Comparison of ENCODE assay signal across 8 cellular contexts in genomic region chrX:47217121-47217851, GRCh38. TPM values are rescaled to one million over a fixed set of nuclear protein-coding genes. Genes with fewer than 3 reads are reported as not detected.
DNase-seq lines count a peak whose midpoint lies in the region; ATAC-seq and TF ChIP-seq lines count a peak whose summit lies in the region.

No MANE protein-coding gene starts in this region.

- peaks cover 21 to 39% of the 10 kb centered on the region in 2 experiments for H3K36me3 ChIP-seq in SK-N-SH (replicated peaks in 1 of 2; ENCODE audit: control insufficient read depth in 1 of 2, insufficient read depth in 2 of 2, low read length in 1 of 2)
- peaks cover 4 to 37% (median 19%) of the 10 kb centered on the region in 4 donors for H3K36me3 ChIP-seq in right lobe of liver
- peaks cover 17% of the 10 kb centered on the region for H3K36me3 ChIP-seq in thoracic aorta

- no peaks in the 10 kb centered on the region for H3K9me2 ChIP-seq in SK-N-SH

- peak; percentile 21 for DNase-seq in stimulated activated CD4-positive, alpha-beta T cell treated with anti-CD3 and anti-CD28 coated beads, Interleukin-1b, Interleukin-23, amount 100 ng/mL, for 48 hours
- no peak for DNase-seq in stimulated activated CD4-positive, alpha-beta T cell treated with anti-CD3 and anti-CD28 coated beads, Interleukin-2, amount 100 ng/mL, for 48 hours
- DNase-seq in SK-N-SH (peak; percentile 49), right lobe of liver (peak in 1 of 3 donors; percentile 59), thoracic aorta (ENCODE audit: low spot score) (no peak)
- DNase-seq in effector CD4-positive, alpha-beta T cell = no peak

- H3K4me1 ChIP-seq in SK-N-SH (ENCODE audit: control insufficient read depth in 1 of 2, insufficient read depth in 2 of 2, low read depth in 1 of 2, low read length in 1 of 2) (peaks cover 7 to 30% of the 10 kb centered on the region in 2 experiments; a peak in 3 of 4 replicates), right lobe of liver (peaks cover 0 to 13% (median 0%) of the 10 kb centered on the region in 4 donors), thoracic aorta (ENCODE audit: control insufficient read depth in 1 of 2, low read depth in 2 of 2) (peaks cover 4 to 26% of the 10 kb centered on the region in 2 donors)

- TF ChIP-seq POLR2A in right lobe of liver (IDR thresholded peaks at IDR 0.05) = no peak

- H3K9me3 ChIP-seq in SK-N-SH (no peaks in the 10 kb centered on the region), right lobe of liver (no peaks in the 10 kb centered on the region), thoracic aorta (no peaks in the 10 kb centered on the region)

- intact Hi-C loops in right lobe of liver (cut with DNase I) = no loop called here

- ATAC-seq in right lobe of liver (peak; percentile 0 to 14 (median 2)), thoracic aorta (ENCODE audit: insufficient number of reproducible peaks, low FRiP score, low read depth) (peak; percentile 21), GM18520 (IDR thresholded peaks at IDR 0.05; ENCODE audit: unreplicated experiment) (no peak)

- POLR2A ChIA-PET in SK-N-SH (lab: Yijun Ruan, JAX) = interaction anchor here (0.7 to 1.5 kb wide), 4 partner anchors 12 to 168 kb away, joined by 3 to 10 read pairs (median 4); partner anchors contain the start of gene USP11

- H3K27me3 ChIP-seq in SK-N-SH (ENCODE audit: insufficient read depth) (no peaks in the 10 kb centered on the region), right lobe of liver (no peaks in the 10 kb centered on the region), thoracic aorta (replicated peaks; ENCODE audit: insufficient read depth) (no peaks in the 10 kb centered on the region)

- CTCF ChIA-PET in SK-N-SH (lab: Yijun Ruan, JAX) = no interaction called here

- no peak for TF ChIP-seq RAD21 in SK-N-SH (IDR thresholded peaks at IDR 0.05; ENCODE audit: low read length)

- no peak overlapping the region for H2AFZ ChIP-seq in SK-N-SH (ENCODE audit: low read depth)

- TF ChIP-seq CTCF in SK-N-SH (IDR thresholded peaks at IDR 0.05) (no peak), right lobe of liver (IDR thresholded peaks at IDR 0.05) (no peak), thoracic aorta (IDR thresholded peaks at IDR 0.05) (no peak)

- H3K79me2 ChIP-seq in SK-N-SH (ENCODE audit: insufficient read depth) = peaks cover 40% of the 10 kb centered on the region

- H3F3A ChIP-seq in SK-N-SH (replicated peaks; ENCODE audit: insufficient read depth) = peaks cover 24% of the 10 kb centered on the region

- peak overlapping the region; percentile 84 to 90 for H3K27ac ChIP-seq in SK-N-SH (ENCODE audit: low read depth in 2 of 2, low read length in 1 of 2)
- H3K27ac ChIP-seq in cingulate gyrus (ENCODE audit: low read depth, low read length) = peak overlapping the region; percentile 99
- H3K27ac ChIP-seq in right lobe of liver = peak overlapping the region; percentile 48 to 60 (median 58)
- H3K27ac ChIP-seq in thoracic aorta = peak overlapping the region; percentile 79 to 92

- 35% methylated on average over 11 of the region's 22 CpGs for WGBS in SK-N-SH (ENCODE audit: low lambda C conversion rate)
- WGBS in right lobe of liver (ENCODE audit: insufficient coverage, low coverage, low lambda C conversion rate, missing lambda C conversion rate) = 17% methylated on average over 21 of the region's 22 CpGs

- TF ChIP-seq EP300 in SK-N-SH (IDR thresholded peaks at IDR 0.05; ENCODE audit: borderline replicate concordance in 1 of 2, low read depth in 1 of 2, low read length in 1 of 2) = no peak

- H4K20me1 ChIP-seq in SK-N-SH (ENCODE audit: insufficient read depth) = peaks cover 43% of the 10 kb centered on the region

- H3K4me3 ChIP-seq in SK-N-SH (ENCODE audit: low read depth in 2 of 2, low read length in 1 of 2) (peak overlapping the region; percentile 23; a peak in 3 of 4 replicates), right lobe of liver (peak overlapping the region in 2 of 3 donors; percentile 92 to 98), thoracic aorta (peak overlapping the region; percentile 65)

- peak overlapping the region; percentile 65 for H3K9ac ChIP-seq in SK-N-SH

- peak overlapping the region; percentile 65 for H3K4me2 ChIP-seq in SK-N-SH

TF ChIP-seq in SK-N-SH, 30 proteins besides CTCF, POLR2A, EP300 and RAD21:
- TF ChIP-seq POLR2AphosphoS5 (IDR thresholded peaks at IDR 0.05; ENCODE audit: low read depth, low read length) (peak; percentile 33; the same call in 1 of the 2 replicates), RCOR1 (IDR thresholded peaks at IDR 0.05; ENCODE audit: low read length) (no peak), MAX (IDR thresholded peaks at IDR 0.05; ENCODE audit: low read depth) (peak; percentile 11; the same call in 1 of the 2 replicates), USF2 (IDR thresholded peaks at IDR 0.05; ENCODE audit: borderline replicate concordance, low read depth, low read length) (no peak), JUND (IDR thresholded peaks at IDR 0.05) (no peak)

RNA-seq across cellular contexts. Expression of gene CDK16, which starts 1.2 kb away (rescaled TPM):
- polyA plus RNA-seq in SK-N-SH (2012; rRNA removed) = 115 and 116 TPM in 2 replicates
- polyA plus RNA-seq in SK-N-SH (2012; cell fraction: cytosol; rRNA removed) = 64.3 and 83.1 TPM in 2 replicates
- polyA plus RNA-seq in SK-N-SH (2012; cell fraction: nucleus; rRNA removed) = 213 and 232 TPM in 2 replicates
- total RNA-seq in right lobe of liver = 10 to 100 TPM; 14.6 to 37.4 (median 29.5) TPM
- 10 to 100 TPM; 66.7 to 74.6 TPM for total RNA-seq in thoracic aorta

RNA-seq across cellular contexts. Expression of gene USP11, which starts 15.5 kb away (rescaled TPM):
- polyA plus RNA-seq in SK-N-SH (2012; rRNA removed) = 40.1 and 53.1 TPM in 2 replicates
- polyA plus RNA-seq in SK-N-SH (2012; cell fraction: cytosol; rRNA removed) = 19.8 and 26.2 TPM in 2 replicates
- 185 and 213 TPM in 2 replicates for polyA plus RNA-seq in SK-N-SH (2012; cell fraction: nucleus; rRNA removed)
- total RNA-seq in right lobe of liver = 10 to 100 TPM in 3 of 6 experiments, 1 to 10 TPM in 3; 7.1 to 14.7 (median 11.4) TPM
- total RNA-seq in thoracic aorta = 10 to 100 TPM; 50.8 to 68.6 TPM

RNA-seq across cellular contexts. Expression of gene UBA1, which starts 23.7 kb away (rescaled TPM):
- 249 and 283 TPM in 2 replicates for polyA plus RNA-seq in SK-N-SH (2012; rRNA removed)
- polyA plus RNA-seq in SK-N-SH (2012; cell fraction: cytosol; rRNA removed) = 125 and 170 TPM in 2 replicates
- 396 and 495 TPM in 2 replicates for polyA plus RNA-seq in SK-N-SH (2012; cell fraction: nucleus; rRNA removed)
- 100 to 1,000 TPM in 4 of 6 experiments, 10 to 100 TPM in 2; 85.1 to 120 (median 107) TPM for total RNA-seq in right lobe of liver
- 100 to 1,000 TPM; 132 to 133 TPM for total RNA-seq in thoracic aorta

Comparison
In these comparisons a context has a peak if more than half of its experiments do, and no peak if none do; other contexts are left out.
1. DNase-seq: peak in stimulated activated CD4-positive, alpha-beta T cell treated with anti-CD3 and anti-CD28 coated beads, Interleukin-1b, Interleukin-23, amount 100 ng/mL, for 48 hours (single experiment) and SK-N-SH (single experiment); none in stimulated activated CD4-positive, alpha-beta T cell treated with anti-CD3 and anti-CD28 coated beads, Interleukin-2, amount 100 ng/mL, for 48 hours (0 of 2), thoracic aorta (single experiment) and effector CD4-positive, alpha-beta T cell (single experiment).
2. H3K4me3 ChIP-seq: peak in every context shown above with its lines; median percentile 95 in right lobe of liver; 65 in thoracic aorta; 23 in SK-N-SH.
3. Peak in every context shown above with its lines, with median percentiles within 50 percentile points of each other: H3K27ac ChIP-seq.